10 cellular contexts compared by ENCODE assay signal in the genomic region with DNA sequence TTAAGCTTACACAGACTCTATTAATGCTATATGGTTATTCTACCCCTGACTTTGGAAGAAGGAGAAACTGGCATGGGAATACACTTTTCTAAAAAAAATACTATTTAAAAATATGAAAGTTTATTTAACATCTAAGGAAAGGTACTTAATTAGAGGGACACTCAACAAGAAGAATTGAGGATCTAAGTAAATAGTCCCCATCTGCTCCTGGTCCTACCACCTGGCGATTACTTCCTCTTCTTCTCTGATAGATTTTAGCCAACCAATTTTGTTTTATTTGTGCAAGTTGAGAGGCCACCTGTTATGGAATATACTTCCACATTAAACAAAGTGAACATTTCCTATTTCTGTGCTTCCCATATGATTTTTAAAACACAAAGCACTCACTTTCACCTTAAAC.
A peak's percentile ranks its signal among the peaks of the same experiment; 100 is the strongest.
DNase-seq lines count a peak whose midpoint lies in the region; ATAC-seq and TF ChIP-seq lines count a peak whose summit lies in the region.
"Had no signal": no experiment of that assay in that cellular context is flagged by ENCODE, and none has a peak within 500 bp of the region (broad histone marks: within the 10 kb centered on the region; RNA-seq: fewer than 3 reads in every experiment).

No MANE protein-coding gene starts in this region.

- H3K27me3 Mint-ChIP-seq in activated T-cell treated with anti-CD3 and anti-CD28 coated beads, Interleukin-2, amount 50 U/mL, for 72 hours (ENCODE audit: low read depth): no peaks in the 10 kb centered on the region
- H3K27me3 Mint-ChIP-seq in T-helper 17 cell: no peaks in the 10 kb centered on the region
- no peaks in the 10 kb centered on the region for H3K27me3 Mint-ChIP-seq in stimulated activated naive B cell treated with anti-CD40 and anti-IgM and Interleukin-4, amounts not matched to agents 10 μg/mL and 1 μg/mL and 100 μg/mL, for 72 hours

- H3K4me3 ChIP-seq in mucosa of descending colon: no peak overlapping the region

- DNase-seq in activated T-cell treated with anti-CD3 and anti-CD28 coated beads, Interleukin-2, amount 50 U/mL, for 72 hours: no peak
- no peak for DNase-seq in activated T-cell treated with anti-CD3 and anti-CD28 coated beads, Interleukin-2, amount 50 U/mL, for 1 hour
- DNase-seq in NCI-H1417 (lab: John Stamatoyannopoulos, UW) (peak; percentile 38 to 91 (median 73)), T-helper 17 cell (no peak), mucosa of descending colon (no peak)
- no peak for DNase-seq in stimulated activated naive B cell treated with anti-CD40 and anti-IgM and Interleukin-4, amounts not matched to agents 10 μg/mL and 1 μg/mL and 100 μg/mL, for 72 hours
- DNase-seq: IMR-90, PC-3 had no signal

- peak overlapping the region; percentile 80 to 83 for H3K4me3 Mint-ChIP-seq in activated T-cell treated with anti-CD3 and anti-CD28 coated beads, Interleukin-2, amount 50 U/mL, for 72 hours
- peak overlapping the region; percentile 88 for H3K4me3 Mint-ChIP-seq in T-helper 17 cell
- peak overlapping the region; percentile 6 to 70 for H3K4me3 Mint-ChIP-seq in stimulated activated naive B cell treated with anti-CD40 and anti-IgM and Interleukin-4, amounts not matched to agents 10 μg/mL and 1 μg/mL and 100 μg/mL, for 72 hours

- no peak for TF ChIP-seq CTCF in mucosa of descending colon (IDR thresholded peaks at IDR 0.05)

- H3K4me1 Mint-ChIP-seq in activated T-cell treated with anti-CD3 and anti-CD28 coated beads, Interleukin-2, amount 50 U/mL, for 72 hours (ENCODE audit: low read depth): peaks cover 99% of the 10 kb centered on the region
- peaks cover 71% of the 10 kb centered on the region for H3K4me1 Mint-ChIP-seq in T-helper 17 cell
- H3K4me1 Mint-ChIP-seq in stimulated activated naive B cell treated with anti-CD40 and anti-IgM and Interleukin-4, amounts not matched to agents 10 μg/mL and 1 μg/mL and 100 μg/mL, for 72 hours: peaks cover 59 to 80% of the 10 kb centered on the region in 2 donors

- peaks cover 12 to 26% of the 10 kb centered on the region in 2 donors for H3K36me3 Mint-ChIP-seq in activated T-cell treated with anti-CD3 and anti-CD28 coated beads, Interleukin-2, amount 50 U/mL, for 72 hours (ENCODE audit: insufficient read depth in 2 of 2)
- peaks cover 21% of the 10 kb centered on the region for H3K36me3 Mint-ChIP-seq in T-helper 17 cell (ENCODE audit: low read depth)
- H3K36me3 Mint-ChIP-seq in stimulated activated naive B cell treated with anti-CD40 and anti-IgM and Interleukin-4, amounts not matched to agents 10 μg/mL and 1 μg/mL and 100 μg/mL, for 72 hours: peaks cover 43 to 55% of the 10 kb centered on the region in 2 donors

- H3K4me1 ChIP-seq in mucosa of descending colon (ENCODE audit: low read depth): peaks cover 16% of the 10 kb centered on the region

- peak overlapping the region; percentile 67 for H3K27ac Mint-ChIP-seq in activated T-cell treated with anti-CD3 and anti-CD28 coated beads, Interleukin-2, amount 50 U/mL, for 72 hours
- peak overlapping the region; percentile 99 for H3K27ac Mint-ChIP-seq in T-helper 17 cell
- H3K27ac Mint-ChIP-seq in stimulated activated naive B cell treated with anti-CD40 and anti-IgM and Interleukin-4, amounts not matched to agents 10 μg/mL and 1 μg/mL and 100 μg/mL, for 72 hours: peak overlapping the region; percentile 22

- H3K36me3 ChIP-seq in mucosa of descending colon (ENCODE audit: low read depth): no peaks in the 10 kb centered on the region

- intact Hi-C loops in mucosa of descending colon (cut with DNase I, micrococcal nuclease): no loop called here

- no peak for ATAC-seq in activated T-cell treated with anti-CD3 and anti-CD28 coated beads, Interleukin-2, amount 50 U/mL, for 72 hours (replicated peaks in 1 of 2)
- ATAC-seq in T-helper 17 cell (no peak), mucosa of descending colon (no peak), HG03159 (IDR thresholded peaks at IDR 0.05; ENCODE audit: unreplicated experiment) (no peak), GM19035 (IDR thresholded peaks at IDR 0.05; ENCODE audit: unreplicated experiment) (no peak)
- ATAC-seq in stimulated activated naive B cell treated with anti-CD40 and anti-IgM and Interleukin-4, amounts not matched to agents 10 μg/mL and 1 μg/mL and 100 μg/mL, for 72 hours (replicated peaks): peak; percentile 35 to 40
- ATAC-seq: PC-3 had no signal

- H3K9me3 ChIP-seq in T-helper 17 cell (ENCODE audit: control insufficient read depth, low read length, poor library complexity, severe bottlenecking) (no peaks in the 10 kb centered on the region), mucosa of descending colon (no peaks in the 10 kb centered on the region)

- no peaks in the 10 kb centered on the region for H3K9me3 Mint-ChIP-seq in activated T-cell treated with anti-CD3 and anti-CD28 coated beads, Interleukin-2, amount 50 U/mL, for 72 hours
- H3K9me3 Mint-ChIP-seq in stimulated activated naive B cell treated with anti-CD40 and anti-IgM and Interleukin-4, amounts not matched to agents 10 μg/mL and 1 μg/mL and 100 μg/mL, for 72 hours: no peaks in the 10 kb centered on the region

Comparison
In these comparisons a context has a peak if more than half of its experiments do, and no peak if none do; other contexts are left out.
1. ATAC-seq: peak in stimulated activated naive B cell treated with anti-CD40 and anti-IgM and Interleukin-4, amounts not matched to agents 10 μg/mL and 1 μg/mL and 100 μg/mL, for 72 hours (2 of 2); none in activated T-cell treated with anti-CD3 and anti-CD28 coated beads, Interleukin-2, amount 50 U/mL, for 72 hours (0 of 2), T-helper 17 cell (single experiment), mucosa of descending colon (single experiment), HG03159 (single experiment) and GM19035 (single experiment).
2. DNase-seq: peak in NCI-H1417 (3 of 3); none in activated T-cell treated with anti-CD3 and anti-CD28 coated beads, Interleukin-2, amount 50 U/mL, for 72 hours (0 of 2), activated T-cell treated with anti-CD3 and anti-CD28 coated beads, Interleukin-2, amount 50 U/mL, for 1 hour (single experiment), T-helper 17 cell (0 of 3), stimulated activated naive B cell treated with anti-CD40 and anti-IgM and Interleukin-4, amounts not matched to agents 10 μg/mL and 1 μg/mL and 100 μg/mL, for 72 hours (single experiment) and mucosa of descending colon (0 of 3).
3. H3K27ac Mint-ChIP-seq: peak in every context shown above with its lines; median percentile 99 in T-helper 17 cell; 67 in activated T-cell treated with anti-CD3 and anti-CD28 coated beads, Interleukin-2, amount 50 U/mL, for 72 hours; 22 in stimulated activated naive B cell treated with anti-CD40 and anti-IgM and Interleukin-4, amounts not matched to agents 10 μg/mL and 1 μg/mL and 100 μg/mL, for 72 hours.
4. H3K4me3 Mint-ChIP-seq: peak in every context shown above with its lines; median percentile 88 in T-helper 17 cell; 82 in activated T-cell treated with anti-CD3 and anti-CD28 coated beads, Interleukin-2, amount 50 U/mL, for 72 hours; 38 in stimulated activated naive B cell treated with anti-CD40 and anti-IgM and Interleukin-4, amounts not matched to agents 10 μg/mL and 1 μg/mL and 100 μg/mL, for 72 hours.